In the genomic region with DNA sequence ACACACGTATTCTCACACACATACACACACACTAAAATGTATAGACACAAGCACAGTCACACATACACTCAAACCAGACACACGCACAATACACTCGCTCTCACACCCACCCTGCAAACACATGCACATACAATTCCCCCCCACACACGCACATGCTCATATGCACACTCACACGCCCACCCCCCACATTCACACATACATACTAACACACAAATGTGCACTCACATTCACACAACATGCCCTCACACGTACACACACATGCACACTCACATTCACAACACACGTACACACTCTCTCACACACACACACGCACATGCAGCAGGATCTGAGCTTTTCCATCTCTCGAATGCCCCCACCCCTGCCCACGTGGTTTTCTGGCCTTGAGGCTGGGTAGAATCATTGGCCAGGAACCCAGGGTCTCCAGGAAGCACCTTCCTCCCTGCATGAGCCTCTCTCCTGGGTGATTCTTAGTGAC, we compare ENCODE assay signal across 26 cellular contexts.
"Had no signal": no experiment of that assay in that cellular context is flagged by ENCODE, and none has a peak within 500 bp of the region (broad histone marks: within the 10 kb centered on the region; RNA-seq: fewer than 3 reads in every experiment).

No MANE protein-coding gene starts in this region.

- FAIRE-seq: small intestine had no signal

- H3K4me3 ChIP-seq: ascending aorta, cardiac muscle cell, esophagus squamous epithelium, left lung, lung, mucosa of descending colon, sigmoid colon, thyroid gland had no signal

- H3K9me3 ChIP-seq: ascending aorta, esophagus squamous epithelium, left lung, mucosa of descending colon, sigmoid colon, thyroid gland had no signal

- H3K27ac ChIP-seq: ascending aorta, cardiac muscle cell, esophagus squamous epithelium, left lung, sigmoid colon, thyroid gland, VCaP had no signal

- ATAC-seq: left lung; mucosa of descending colon; natural killer cell treated with Interleukin-12 subunit alpha and Interleukin-12 subunit beta and Interleukin-15 and Interleukin-18, amount 100 ng/mL, for 72 hours; stimulated activated memory B cell treated with anti-CD40 and anti-IgM and Interleukin-4, amounts not matched to agents 10 μg/mL and 1 μg/mL and 100 μg/mL, for 72 hours; stimulated activated naive CD8-positive, alpha-beta T cell treated with anti-CD3 and anti-CD28 coated beads, Interleukin-15, amount 100 ng/mL, for 72 hours had no signal

- H3K36me3 ChIP-seq: ascending aorta, cardiac muscle cell, esophagus squamous epithelium, left lung, sigmoid colon, thyroid gland had no signal

- DNase-seq: activated CD4-positive, alpha-beta T cell treated with anti-CD3 and anti-CD28 coated beads for 4 hours; activated CD4-positive, alpha-beta T cell treated with anti-CD3 and anti-CD28 coated beads, Interleukin-2, amount 50 U/mL, for 4 hours; activated CD8-positive, alpha-beta memory T cell treated with anti-CD3 and anti-CD28 coated beads, Interleukin-2, amount 50 U/mL, for 4 hours; activated effector memory CD4-positive, alpha-beta T cell treated with anti-CD3 and anti-CD28 coated beads, Interleukin-2, amount 50 U/mL, for 16 hours; activated naive CD4-positive, alpha-beta T cell treated with anti-CD3 and anti-CD28 coated beads, Interleukin-2, amount 10 ng/mL, durations not matched to agents 7 days and 5 days; activated naive CD8-positive, alpha-beta T cell treated with anti-CD3 and anti-CD28 coated beads, Interleukin-2, amount 10 ng/mL, durations not matched to agents 7 days and 5 days; activated T-cell treated with anti-CD3 and anti-CD28 coated beads, Interleukin-2, amount 50 U/mL, for 1 hour; effector CD4-positive, alpha-beta T cell; esophagus squamous epithelium; foreskin melanocyte; left lung; mucosa of descending colon; posterior cingulate gyrus; sigmoid colon; small intestine; stimulated activated CD4-positive, alpha-beta T cell treated with anti-CD3 and anti-CD28 coated beads, Interleukin-1b, Interleukin-23, amount 100 ng/mL, for 48 hours; stimulated activated CD4-positive, alpha-beta T cell treated with anti-CD3 and anti-CD28 coated beads, Interleukin-4, amount 100 ng/mL, for 4 hours; stimulated activated CD8-positive, alpha-beta memory T cell treated with anti-CD3 and anti-CD28 coated beads, Interleukin-4, amount 100 ng/mL, for 48 hours; stimulated activated naive CD8-positive, alpha-beta T cell treated with anti-CD3 and anti-CD28 coated beads, Interleukin-15, amount 100 ng/mL, for 72 hours; thyroid gland had no signal

- H3K27me3 ChIP-seq: ascending aorta, cardiac muscle cell had no signal

- H3K4me1 ChIP-seq: ascending aorta, esophagus squamous epithelium, left lung, sigmoid colon, thyroid gland had no signal
